ENCODE assay signal across 8 cellular contexts in genomic region chr18:77248873-77249582, GRCh38. TPM values are rescaled to one million over a fixed set of nuclear protein-coding genes. Genes with fewer than 3 reads are reported as not detected.
DNase-seq lines count a peak whose midpoint lies in the region; ATAC-seq lines count a peak whose summit lies in the region.

No MANE protein-coding gene starts in this region.

- H3K27ac Mint-ChIP-seq in natural killer cell treated with Interleukin-12 subunit alpha and Interleukin-12 subunit beta and Interleukin-15 and Interleukin-18, amount 100 ng/mL, for 72 hours = no peak overlapping the region

- H2AFZ ChIP-seq in ACC112 (ENCODE audit: low read length, unreplicated experiment) = peak overlapping the region; percentile 86

- H3K4me3 Mint-ChIP-seq in natural killer cell treated with Interleukin-12 subunit alpha and Interleukin-12 subunit beta and Interleukin-15 and Interleukin-18, amount 100 ng/mL, for 72 hours = peak overlapping the region; percentile 72

- peak overlapping the region; percentile 76 for H3K4me3 ChIP-seq in ACC112 (ENCODE audit: low read depth, low read length)
- peak overlapping the region; percentile 56 for H3K4me3 ChIP-seq in HUES6 (ENCODE audit: low read depth, low read length)

- peaks cover 51 to 67% of the 10 kb centered on the region in 2 donors for H3K27me3 Mint-ChIP-seq in natural killer cell treated with Interleukin-12 subunit alpha and Interleukin-12 subunit beta and Interleukin-15 and Interleukin-18, amount 100 ng/mL, for 72 hours

- DNase-seq in ecto neural progenitor cell (ENCODE audit: low spot score) = peak; percentile 52
- DNase-seq in natural killer cell treated with Interleukin-12 subunit alpha and Interleukin-12 subunit beta and Interleukin-15 and Interleukin-18, amount 100 ng/mL, for 72 hours (ENCODE audit: low spot score) = no peak
- no peak for DNase-seq in stimulated activated CD4-positive, alpha-beta T cell treated with anti-CD3 and anti-CD28 coated beads, Interleukin-4, amount 100 ng/mL, for 4 hours
- DNase-seq in NCI-H2196 treated with DMSO at 0.1 percent for 48 hours (lab: John Stamatoyannopoulos, UW; ENCODE audit: unreplicated experiment) = no peak

- H3K36me3 ChIP-seq in ACC112 (ENCODE audit: insufficient read depth, low read length) (no peaks in the 10 kb centered on the region), HUES6 (ENCODE audit: control insufficient read depth, insufficient read depth, low read length) (no peaks in the 10 kb centered on the region)

- ATAC-seq in natural killer cell treated with Interleukin-12 subunit alpha and Interleukin-12 subunit beta and Interleukin-15 and Interleukin-18, amount 100 ng/mL, for 72 hours = peak in 1 of 2 donors; percentile 61
- ATAC-seq in HG03457 (IDR thresholded peaks at IDR 0.05; ENCODE audit: unreplicated experiment) (no peak), GM19455 (IDR thresholded peaks at IDR 0.05; ENCODE audit: unreplicated experiment) (no peak)

- peaks cover 6% of the 10 kb centered on the region for H3K9me3 Mint-ChIP-seq in natural killer cell treated with Interleukin-12 subunit alpha and Interleukin-12 subunit beta and Interleukin-15 and Interleukin-18, amount 100 ng/mL, for 72 hours

- no peak overlapping the region for H3K27ac ChIP-seq in ACC112 (ENCODE audit: low read depth, low read length)
- no peak overlapping the region for H3K27ac ChIP-seq in HUES6 (ENCODE audit: low read depth, low read length)

- peaks cover 16% of the 10 kb centered on the region for H3K36me3 Mint-ChIP-seq in natural killer cell treated with Interleukin-12 subunit alpha and Interleukin-12 subunit beta and Interleukin-15 and Interleukin-18, amount 100 ng/mL, for 72 hours

- H3K27me3 ChIP-seq in ACC112 (ENCODE audit: insufficient read depth, low read length) (peaks cover 86% of the 10 kb centered on the region), HUES6 (ENCODE audit: control insufficient read depth, insufficient read depth, low read length) (peaks cover 68% of the 10 kb centered on the region)

- H3K9ac ChIP-seq in HUES6 (ENCODE audit: low read length) = no peak overlapping the region

- H3K4me1 ChIP-seq in ACC112 (ENCODE audit: control insufficient read depth, insufficient read depth, low read length, unreplicated experiment) (peaks cover 2% of the 10 kb centered on the region), HUES6 (ENCODE audit: control insufficient read depth, insufficient read depth, low read length) (peaks cover 6% of the 10 kb centered on the region; the same call in 1 of the 2 replicates)

- peaks cover 15% of the 10 kb centered on the region for H3K9me3 ChIP-seq in HUES6 (ENCODE audit: control insufficient read depth, insufficient read depth, low read depth, low read length)

- no peaks in the 10 kb centered on the region for H3K79me2 ChIP-seq in ACC112 (ENCODE audit: control insufficient read depth, insufficient read depth, low read length, unreplicated experiment)

- H3K4me1 Mint-ChIP-seq in natural killer cell treated with Interleukin-12 subunit alpha and Interleukin-12 subunit beta and Interleukin-15 and Interleukin-18, amount 100 ng/mL, for 72 hours (ENCODE audit: low read depth in 2 of 2) = peaks cover 4 to 17% of the 10 kb centered on the region in 2 donors

RNA-seq across cellular contexts. Expression of gene GALR1, which starts 0.6 kb away (rescaled TPM):
- not detected for total RNA-seq in natural killer cell treated with Interleukin-12 subunit alpha and Interleukin-12 subunit beta and Interleukin-15 and Interleukin-18, amount 100 ng/mL, for 72 hours
